In the genomic region with DNA sequence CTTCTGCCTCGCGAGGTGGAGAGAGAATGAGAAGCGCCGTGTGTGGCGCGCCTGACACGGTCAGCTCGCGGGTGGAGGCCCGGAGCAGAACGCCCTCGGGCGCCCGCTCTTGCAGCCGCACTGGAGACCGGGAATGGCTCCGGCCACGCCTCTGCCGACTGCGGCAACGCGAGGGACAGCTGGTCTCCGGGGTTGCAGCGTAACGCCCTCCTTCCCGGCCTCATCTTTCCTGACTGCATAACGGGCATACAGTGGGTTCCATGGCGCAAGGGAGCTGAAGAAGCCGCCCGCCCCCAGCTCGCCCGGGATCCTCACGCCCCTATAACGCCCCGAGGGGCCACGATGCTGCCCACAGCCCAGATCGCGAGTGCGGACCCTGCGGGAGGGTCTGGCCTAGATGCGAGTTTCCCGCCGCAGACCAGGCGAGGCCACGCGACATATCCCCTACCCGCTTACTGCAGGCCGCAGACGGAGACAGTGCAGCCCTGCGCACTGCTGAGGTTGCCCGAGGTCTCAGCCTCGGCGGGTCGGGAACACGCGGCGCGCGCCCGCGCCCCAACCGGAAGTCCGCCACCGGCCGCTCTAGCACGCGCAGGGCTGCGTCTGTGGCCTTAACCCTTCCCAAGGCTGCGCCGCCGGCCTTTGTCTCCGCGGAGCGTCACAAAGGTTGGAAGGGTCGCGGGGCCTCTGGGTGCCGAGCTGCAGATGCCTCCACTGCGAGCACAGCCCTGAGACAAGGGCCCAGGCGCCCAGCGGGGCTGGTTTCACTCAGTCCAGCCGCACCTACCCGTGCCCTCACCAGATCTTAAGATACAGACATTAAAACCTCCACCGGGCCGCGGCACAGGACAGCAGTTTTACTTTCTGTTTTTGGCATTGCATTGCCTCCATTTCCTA, we compare ENCODE assay signal across 8 cellular contexts. TPM values are rescaled to one million over a fixed set of nuclear protein-coding genes. Genes with fewer than 3 reads are reported as not detected.
DNase-seq lines count a peak whose midpoint lies in the region; ATAC-seq and TF ChIP-seq lines count a peak whose summit lies in the region.

No MANE protein-coding gene starts in this region.

- H3K4me1 ChIP-seq in foreskin keratinocyte (peaks cover 5% of the 10 kb centered on the region), neural progenitor cell (peaks cover 12% of the 10 kb centered on the region), stomach smooth muscle (ENCODE audit: control insufficient read depth, insufficient read depth, low read length) (peaks cover 24% of the 10 kb centered on the region)

- peak overlapping the region; percentile 95 for H3K4me2 ChIP-seq in neural progenitor cell

- peaks cover 23% of the 10 kb centered on the region for H3K4me1 Mint-ChIP-seq in neural progenitor cell

- peaks cover 7% of the 10 kb centered on the region for H3K27me3 Mint-ChIP-seq in neural progenitor cell (ENCODE audit: insufficient read depth, low read depth)

- no peak for TF ChIP-seq CTCF in foreskin keratinocyte (conservative IDR thresholded peaks at IDR 0.05)
- no peak for TF ChIP-seq CTCF in neural progenitor cell (IDR thresholded peaks at IDR 0.05)

- ATAC-seq in foreskin keratinocyte, result peak; percentile 92

- peak overlapping the region; percentile 85 for H3K4me3 ChIP-seq in neural progenitor cell
- peak overlapping the region; percentile 67 to 92 for H3K4me3 ChIP-seq in stomach smooth muscle (ENCODE audit: low read length in 2 of 2)

- peak overlapping the region; percentile 50 for H3K27ac ChIP-seq in foreskin keratinocyte
- H3K27ac ChIP-seq in neural progenitor cell, result peak overlapping the region; percentile 82
- H3K27ac ChIP-seq in stomach smooth muscle (ENCODE audit: low read length), result peak overlapping the region; percentile 89

- H3K9me3 Mint-ChIP-seq in neural progenitor cell, result no peaks in the 10 kb centered on the region

- H2AFZ ChIP-seq in neural progenitor cell (replicated peaks), result peak overlapping the region; percentile 96

- H3K9me3 ChIP-seq in neural progenitor cell (ENCODE audit: low read depth) (no peaks in the 10 kb centered on the region), stomach smooth muscle (ENCODE audit: control insufficient read depth in 2 of 2, low read length in 2 of 2) (no peaks in the 10 kb centered on the region)

- H3F3A ChIP-seq in neural progenitor cell (ENCODE audit: low read depth), result peaks cover 23% of the 10 kb centered on the region

- H4K20me1 ChIP-seq in neural progenitor cell (ENCODE audit: low read depth), result no peaks in the 10 kb centered on the region

- H3K36me3 ChIP-seq in neural progenitor cell, result no peaks in the 10 kb centered on the region
- H3K36me3 ChIP-seq in stomach smooth muscle (ENCODE audit: control insufficient read depth in 2 of 2, insufficient read depth in 2 of 2, low read length in 2 of 2), result peaks cover 6 to 8% of the 10 kb centered on the region in 2 donors

- H3K79me2 ChIP-seq in neural progenitor cell (ENCODE audit: low read depth), result peaks cover 30% of the 10 kb centered on the region

- peak overlapping the region; percentile 96 for H3K4me3 Mint-ChIP-seq in neural progenitor cell

- H3K27ac Mint-ChIP-seq in neural progenitor cell, result peak overlapping the region; percentile 100

- peaks cover 10% of the 10 kb centered on the region for H3K36me3 Mint-ChIP-seq in neural progenitor cell

- H3K27me3 ChIP-seq in foreskin keratinocyte, result no peaks in the 10 kb centered on the region
- H3K27me3 ChIP-seq in neural progenitor cell, result no peaks in the 10 kb centered on the region
- no peaks in the 10 kb centered on the region for H3K27me3 ChIP-seq in stomach smooth muscle (ENCODE audit: control insufficient read depth in 1 of 2, insufficient read depth in 2 of 2, low read length in 2 of 2)

- H3K9ac ChIP-seq in neural progenitor cell, result peak overlapping the region; percentile 85
- peak overlapping the region; percentile 95 to 96 for H3K9ac ChIP-seq in stomach smooth muscle (ENCODE audit: low read length in 2 of 2)

- peak; percentile 91 for DNase-seq in ELR (ENCODE audit: low read depth)
- DNase-seq in H4 (ENCODE audit: low spot score), result peak; percentile 80
- peak; percentile 90 for DNase-seq in LoVo (ENCODE audit: low spot score)
- DNase-seq in SHP77 (lab: John Stamatoyannopoulos, UW), result peak; percentile 95 to 96
- peak; percentile 81 for DNase-seq in activated gamma-delta T cell treated with anti-CD3 and anti-CD28 coated beads, Interleukin-2, amount 50 U/mL, for 16 hours (ENCODE audit: low read depth)
- DNase-seq in foreskin keratinocyte, result peak; percentile 71 to 80
- DNase-seq in neural progenitor cell (ENCODE audit: low spot score), result peak; percentile 97

RNA-seq across cellular contexts. Expression of a gene that starts 18.8 kb away (rescaled TPM):
- total RNA-seq in H4 (2014; rRNA removed; shearing (Covaris generic)), result 22.7 and 25.9 TPM in 2 replicates
- total RNA-seq in foreskin keratinocyte (35.3 and 39.1 TPM in 2 replicates), neural progenitor cell (ENCODE audit: low replicate concordance) (18.3 and 32.1 TPM in 2 replicates)
- polyA plus RNA-seq in foreskin keratinocyte, result 48.6 and 51.0 TPM in 2 replicates

RNA-seq across cellular contexts. Expression of a gene that starts 21.3 kb away (rescaled TPM):
- not detected in 2 replicates for total RNA-seq in H4 (2014; rRNA removed; shearing (Covaris generic))
- total RNA-seq in foreskin keratinocyte (0.95 and 1.6 TPM in 2 replicates), neural progenitor cell (ENCODE audit: low replicate concordance) (0.39 and 1.5 TPM in 2 replicates)
- polyA plus RNA-seq in foreskin keratinocyte, result 3.0 and 3.2 TPM in 2 replicates

RNA-seq across cellular contexts. Expression of a gene that starts 48.3 kb away (rescaled TPM):
- total RNA-seq in H4 (2014; rRNA removed; shearing (Covaris generic)), result 5.0 and 13.8 TPM in 2 replicates
- total RNA-seq in foreskin keratinocyte, result 32.2 and 33.0 TPM in 2 replicates
- polyA plus RNA-seq in foreskin keratinocyte, result 21.8 and 23.3 TPM in 2 replicates
- 9.2 and 76.7 TPM in 2 replicates for total RNA-seq in neural progenitor cell (ENCODE audit: low replicate concordance)

Comparison
In these comparisons a context has a peak if more than half of its experiments do, and no peak if none do; other contexts are left out.
1. Peak in every context shown above with its lines: DNase-seq, ATAC-seq, H3K4me3 ChIP-seq and H3K27ac ChIP-seq.